Comparison of ENCODE assay signal across 20 cellular contexts in genomic region chr7:23350466-23350865, GRCh38. TPM values are rescaled to one million over a fixed set of nuclear protein-coding genes. Genes with fewer than 3 reads are reported as not detected.
DNase-seq lines count a peak whose midpoint lies in the region; TF ChIP-seq lines count a peak whose summit lies in the region.
"Had no signal": no experiment of that assay in that cellular context is flagged by ENCODE, and none has a peak within 500 bp of the region (broad histone marks: within the 10 kb centered on the region; RNA-seq: fewer than 3 reads in every experiment).

No MANE protein-coding gene starts in this region.

- no peaks in the 10 kb centered on the region for H3K27me3 Mint-ChIP-seq in Calu3 (ENCODE audit: unreplicated experiment)

- in situ Hi-C loops in SK-MEL-5 (cut with HindIII; ENCODE audit: low pct_unique_long_range_greater_than_20kb, low sequenced_read_pairs), result no loop called here

- no peaks in the 10 kb centered on the region for H3K27me3 ChIP-seq in HUES48 (ENCODE audit: control insufficient read depth, insufficient read depth, low read length)

- H3K4me1 Mint-ChIP-seq in Calu3 (ENCODE audit: low read depth, unreplicated experiment), result peaks cover 47% of the 10 kb centered on the region

- H3K9ac ChIP-seq in HUES48 (ENCODE audit: low read depth, low read length), result no peak overlapping the region

- TF ChIP-seq CTCF in Calu3 (IDR thresholded peaks at IDR 0.05; ENCODE audit: unreplicated experiment), result no peak

- H3K9me3 ChIP-seq in HUES48 (ENCODE audit: control insufficient read depth, insufficient read depth, low read length), result no peaks in the 10 kb centered on the region

- H3K4me1 ChIP-seq in HUES48 (ENCODE audit: control insufficient read depth, insufficient read depth, low read length), result peaks cover 13% of the 10 kb centered on the region

- no peak overlapping the region for H3K4me3 ChIP-seq in HUES48 (ENCODE audit: low read depth, low read length)

- CTCF ChIA-PET in Calu3 (lab: Charles Lee), result interaction anchor here (0.5 to 0.6 kb wide), 2 partner anchors 212 to 261 kb away, joined by 3 to 5 read pairs; no protein-coding TSS in a partner anchor

- peaks cover 72% of the 10 kb centered on the region for H3K36me3 ChIP-seq in HUES48 (ENCODE audit: control insufficient read depth, insufficient read depth, low read length)

- H3K27ac ChIP-seq in HUES48 (ENCODE audit: low read depth, low read length), result peak overlapping the region; percentile 57

- no TSS peak for BruUV-seq in Calu3 (replicated peaks; lab: Mats Ljungman, UMichigan)

- intact Hi-C loops in Calu3 (cut with micrococcal nuclease; ENCODE audit: unreplicated experiment), result no loop called here

- no peaks in the 10 kb centered on the region for H3K9me3 Mint-ChIP-seq in Calu3 (ENCODE audit: low read depth, unreplicated experiment)
- H3K9me3 Mint-ChIP-seq: CD14-positive monocyte had no signal

- peaks cover 64% of the 10 kb centered on the region for H3K36me3 Mint-ChIP-seq in Calu3 (ENCODE audit: insufficient read depth, unreplicated experiment)
- H3K36me3 Mint-ChIP-seq: CD14-positive monocyte had no signal

- peak overlapping the region; percentile 8 for H3K27ac Mint-ChIP-seq in Calu3 (ENCODE audit: unreplicated experiment)
- H3K27ac Mint-ChIP-seq: CD14-positive monocyte had no signal

- H3K4me3 Mint-ChIP-seq in Calu3 (ENCODE audit: low read depth, unreplicated experiment), result no peak overlapping the region
- H3K4me3 Mint-ChIP-seq: CD14-positive monocyte had no signal

- DNase-seq in Calu3, result no peak
- peak; percentile 62 for DNase-seq in SK-MEL-5 (ENCODE audit: low read depth, low spot score)
- DNase-seq in foreskin melanocyte, result peak; percentile 88
- DNase-seq in NCI-H1417 treated with DMSO at 0.1 percent for 48 hours (lab: John Stamatoyannopoulos, UW), result no peak
- DNase-seq in amygdala (lab: John Stamatoyannopoulos, UW), result no peak
- DNase-seq in GM03348 (ENCODE audit: low spot score), result no peak
- DNase-seq in GM19240 (ENCODE audit: insufficient read length, low spot score), result no peak
- DNase-seq: ACHN, AML-193, COR-L47, DMS153, KBM-7, MV-4-11, NCI-H1436, NCI-H2029, NCI-H2171, NCI-H446, SHP77 treated with DMSO at 0.1 percent for 48 hours had no signal

RNA-seq across cellular contexts. Expression of gene MALSU1, which starts 51.3 kb away (rescaled TPM):
- 108 and 114 TPM in 2 replicates for total RNA-seq in Calu3 (2022)
- total RNA-seq in SK-MEL-5 (2014; rRNA removed; shearing (Covaris generic)), result 173 and 188 TPM in 2 replicates
- polyA plus RNA-seq in SK-MEL-5 (2015; cell fraction: cytosol; rRNA removed), result 104 and 123 TPM in 2 replicates
- 38.2 and 39.5 TPM in 2 replicates for polyA plus RNA-seq in SK-MEL-5 (2015; cell fraction: nucleus; rRNA removed)

Comparison
In these comparisons a context has a peak if more than half of its experiments do, and no peak if none do; other contexts are left out.
1. DNase-seq: peak in SK-MEL-5 (single experiment) and foreskin melanocyte (single experiment); none in Calu3 (single experiment), NCI-H1417 treated with DMSO at 0.1 percent for 48 hours (single experiment), amygdala (0 of 56), GM03348 (single experiment) and GM19240 (single experiment).